1 cellular context compared by ENCODE assay signal in genomic region chr20:50093240-50093639, GRCh38.
TF ChIP-seq lines count a peak whose summit lies in the region.

No MANE protein-coding gene starts in this region.

TF ChIP-seq in endothelial cell of umbilical vein, 7 proteins besides CTCF, POLR2A, EP300 and RAD21:
- TF ChIP-seq MYC (IDR thresholded peaks at IDR 0.05; ENCODE audit: low read depth, low read length) (no peak), POLR2AphosphoS5 (IDR thresholded peaks at IDR 0.05; ENCODE audit: insufficient read depth, low read depth, low read length) (no peak), GATA2 (IDR thresholded peaks at IDR 0.05; ENCODE audit: insufficient read depth, insufficient read length, low read depth, low read length) (no peak), FOS (IDR thresholded peaks at IDR 0.05; ENCODE audit: borderline replicate concordance, insufficient read depth, low read length) (no peak), EZH2 (IDR thresholded peaks at IDR 0.05; ENCODE audit: borderline replicate concordance, low read depth, low read length, severe bottlenecking) (no peak), MAX (IDR thresholded peaks at IDR 0.05; ENCODE audit: insufficient read depth, insufficient read length) (no peak), JUN (IDR thresholded peaks at IDR 0.05; ENCODE audit: borderline replicate concordance, insufficient read depth, insufficient read length, low read depth) (no peak)
